In the genomic region with DNA sequence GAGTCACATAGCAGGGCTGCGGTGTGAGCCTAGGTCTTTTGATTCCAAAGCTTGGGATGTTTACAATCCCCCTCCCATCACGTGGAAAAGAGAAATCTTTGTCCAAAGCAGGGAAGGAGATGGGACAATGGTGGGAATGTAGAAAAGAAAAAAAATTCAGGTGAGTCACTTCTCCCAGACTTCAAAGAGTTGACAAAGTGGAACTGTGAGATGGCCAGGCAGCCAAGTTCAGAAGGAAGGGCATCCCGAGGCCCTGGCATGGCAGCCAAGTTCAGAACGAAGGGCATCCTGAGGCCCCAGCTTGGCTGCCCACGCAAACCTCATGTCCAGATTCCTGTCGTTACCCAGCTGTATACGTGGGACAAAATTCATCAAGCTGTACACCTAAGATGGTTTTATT, we compare ENCODE assay signal across 26 cellular contexts. TPM values are rescaled to one million over a fixed set of nuclear protein-coding genes. Genes with fewer than 3 reads are reported as not detected.
"Had no signal": no experiment of that assay in that cellular context is flagged by ENCODE, and none has a peak within 500 bp of the region (broad histone marks: within the 10 kb centered on the region; RNA-seq: fewer than 3 reads in every experiment).

No MANE protein-coding gene starts in this region.

- H3K36me3 ChIP-seq: breast epithelium, lower lobe of right lung, neural progenitor cell, ovary, prostate gland, stomach, suprapubic skin had no signal

- H3K27me3 ChIP-seq: neural progenitor cell, ovary had no signal

- FAIRE-seq: astrocyte, endometrium, small intestine had no signal

- ATAC-seq: left lobe of liver; lower lobe of right lung; naive thymus-derived CD4-positive, alpha-beta T cell; right cardiac atrium; stimulated activated memory B cell treated with anti-CD40 and anti-IgM and Interleukin-4, amounts not matched to agents 10 μg/mL and 1 μg/mL and 100 μg/mL, for 72 hours had no signal

- H2AFZ ChIP-seq: neural progenitor cell had no signal

- H3K9ac ChIP-seq: neural progenitor cell had no signal

- H3K4me1 ChIP-seq: breast epithelium, lower lobe of right lung, neural progenitor cell, prostate gland, stomach had no signal

- H3K4me3 ChIP-seq: breast epithelium, lower lobe of right lung, neural progenitor cell, ovary, prostate gland, stomach, suprapubic skin had no signal

- H3K4me2 ChIP-seq: neural progenitor cell had no signal

- H3K9me3 ChIP-seq: breast epithelium, lower lobe of right lung, ovary, prostate gland, stomach, suprapubic skin had no signal

- H3K27ac ChIP-seq: lower lobe of right lung, neural progenitor cell, ovary, prostate gland, stomach, suprapubic skin had no signal

- DNase-seq: activated B cell treated with CpG ODN at 0.5 μM for 24 hours; activated CD4-positive, alpha-beta T cell treated with anti-CD3 and anti-CD28 coated beads for 4 hours; activated CD4-positive, alpha-beta T cell treated with anti-CD3 and anti-CD28 coated beads, Interleukin-2, amount 50 U/mL, for 48 hours; activated naive CD4-positive, alpha-beta T cell treated with Interleukin-2 at 50 U/mL for 16 hours; activated naive CD8-positive, alpha-beta T cell treated with anti-CD3 and anti-CD28 coated beads for 36 hours; activated T-cell treated with anti-CD3 and anti-CD28 coated beads, Interleukin-2, amount 50 U/mL, for 48 hours; cerebellar nuclear complex; cortex of kidney; effector CD4-positive, alpha-beta T cell; foreskin melanocyte; lower lobe of right lung; naive thymus-derived CD4-positive, alpha-beta T cell; ovary; right cardiac atrium; small intestine; stimulated activated CD4-positive, alpha-beta T cell treated with anti-CD3 and anti-CD28 coated beads, Interleukin-15, amount 100 ng/mL, for 24 hours; stomach had no signal

RNA-seq across cellular contexts. Expression of a gene that starts 47.5 kb away (rescaled TPM):
- total RNA-seq: activated B cell treated with CpG ODN at 0.5 μM for 24 hours; activated CD8-positive, alpha-beta memory T cell treated with anti-CD3 and anti-CD28 coated beads for 36 hours; activated naive CD8-positive, alpha-beta T cell treated with anti-CD3 and anti-CD28 coated beads for 36 hours; naive thymus-derived CD4-positive, alpha-beta T cell had no signal
- polyA plus RNA-seq: naive thymus-derived CD4-positive, alpha-beta T cell had no signal

RNA-seq across cellular contexts. Expression of a gene that starts 59.2 kb away (rescaled TPM):
- total RNA-seq: activated B cell treated with CpG ODN at 0.5 μM for 24 hours; activated CD8-positive, alpha-beta memory T cell treated with anti-CD3 and anti-CD28 coated beads for 36 hours; activated naive CD8-positive, alpha-beta T cell treated with anti-CD3 and anti-CD28 coated beads for 36 hours; naive thymus-derived CD4-positive, alpha-beta T cell had no signal
- polyA plus RNA-seq: naive thymus-derived CD4-positive, alpha-beta T cell had no signal
